Comparison of ENCODE assay signal across 8 cellular contexts in the genomic region with DNA sequence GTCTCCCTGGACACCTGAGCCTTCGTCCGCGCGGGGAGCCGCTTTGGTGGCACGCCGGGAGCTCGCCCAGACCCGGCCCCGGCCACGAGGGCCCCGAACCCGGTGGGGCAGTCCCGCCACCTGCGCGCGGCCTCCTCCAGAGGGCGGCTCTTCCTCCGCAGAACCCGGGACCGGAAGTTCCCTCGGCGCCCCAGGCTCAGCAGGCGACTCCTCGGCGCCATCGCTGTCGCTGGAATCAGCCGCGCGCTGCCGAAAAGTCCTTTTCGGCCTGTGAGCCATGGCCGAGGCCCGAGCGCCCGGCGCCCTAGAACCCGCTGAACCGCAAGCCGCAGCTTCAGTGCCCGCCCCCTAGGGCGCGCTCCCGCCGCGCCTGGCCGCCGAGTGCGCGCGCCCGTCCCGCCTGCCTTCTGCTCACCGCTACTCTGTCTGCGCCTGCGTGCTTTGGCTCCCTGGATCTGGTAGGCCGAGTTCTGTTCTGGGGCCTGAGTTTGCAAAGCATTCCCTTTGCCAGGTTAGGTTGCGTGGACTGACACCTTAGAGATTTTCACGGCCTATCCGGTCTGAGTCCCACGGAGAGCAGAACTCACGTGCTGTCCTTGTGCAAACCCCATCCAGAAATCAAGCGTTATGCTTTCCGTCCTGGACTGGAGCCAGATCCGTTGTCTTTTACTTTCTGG. TPM values are rescaled to one million over a fixed set of nuclear protein-coding genes. Genes with fewer than 3 reads are reported as not detected.
DNase-seq lines count a peak whose midpoint lies in the region; ATAC-seq and TF ChIP-seq lines count a peak whose summit lies in the region.

A gene (minus strand): TSS at position 339 of the 677 bp plus-strand sequence. CDS start 60 bp downstream, at position 279.

- 0 to 1% methylated on average over 11 to 42 of the region's 66 CpGs for WGBS in lower leg skin, 2 donors

- TF ChIP-seq CTCF in dorsolateral prefrontal cortex (IDR thresholded peaks at IDR 0.05 in 54 of 56, conservative IDR thresholded peaks at IDR 0.05 in 2 of 56; ENCODE audit: low read depth in 1 of 56, partially characterized antibody in 56 of 56) (peak in 55 of 56 donors; percentile 20 to 78 (median 53)), lower leg skin (IDR thresholded peaks at IDR 0.05) (peak in 1 of 3 donors; percentile 13)

- DNase-seq in CD1c-positive myeloid dendritic cell (ENCODE audit: extremely low spot score) (peak; percentile 87), NCI-H748 (lab: John Stamatoyannopoulos, UW; ENCODE audit: unreplicated experiment) (peak; percentile 94), dorsolateral prefrontal cortex (peak; percentile 73 to 91 (median 85)), lower leg skin (ENCODE audit: low spot score in 2 of 2) (peak; percentile 81 to 96)
- DNase-seq in activated CD4-positive, alpha-beta T cell treated with anti-CD3 and anti-CD28 coated beads, Interleukin-2, amount 50 U/mL, for 48 hours: peak; percentile 84 to 89
- peak; percentile 47 to 76 (median 71) for DNase-seq in stimulated activated CD4-positive, alpha-beta T cell treated with anti-CD3 and anti-CD28 coated beads, TNF-alpha, amount 100 ng/mL, for 1 hour (ENCODE audit: low read depth in 3 of 3, low spot score in 1 of 3)

- H3K27me3 ChIP-seq in dorsolateral prefrontal cortex: no peaks in the 10 kb centered on the region

- no peak for TF ChIP-seq POLR2A in lower leg skin (IDR thresholded peaks at IDR 0.05)

- peak within 1 kb of the TSS; percentile 57 to 97 (median 90) for H3K27ac ChIP-seq in dorsolateral prefrontal cortex

- intact Hi-C loops in dorsolateral prefrontal cortex (cut with DNase I) (loop anchor here (2.0 to 5.0 kb wide), 3 partner anchors 34 to 66 kb away; a partner anchor contains a TSS), lower leg skin (cut with DNase I; ENCODE audit: low total_unique reads) (no loop called here)

- peak; percentile 91 for ATAC-seq in GM19372 (IDR thresholded peaks at IDR 0.05; ENCODE audit: low read depth, unreplicated experiment)
- peak; percentile 73 for ATAC-seq in HG03558 (IDR thresholded peaks at IDR 0.05; ENCODE audit: extremely low read depth, unreplicated experiment)

- H3K4me3 ChIP-seq in dorsolateral prefrontal cortex (peak within 1 kb of the TSS; percentile 53 to 97 (median 83)), lower leg skin (ENCODE audit: low read depth, poor library complexity, severe bottlenecking) (peak within 1 kb of the TSS; percentile 73)

RNA-seq across cellular contexts. Expression of the gene that starts here (rescaled TPM):
- total RNA-seq in dorsolateral prefrontal cortex (10 to 100 TPM; 13.9 to 35.4 (median 22.0) TPM), lower leg skin (10 to 100 TPM; 15.2 to 26.4 (median 16.6) TPM)

Comparison
In these comparisons a context has a peak if more than half of its experiments do, and no peak if none do; other contexts are left out.
1. Peak in every context shown above with its lines: DNase-seq, ATAC-seq, H3K4me3 ChIP-seq and H3K27ac ChIP-seq.